In genomic region chr20:33910529-33911327, GRCh38 we compare ENCODE assay signal across 26 cellular contexts.
DNase-seq lines count a peak whose midpoint lies in the region; ATAC-seq and TF ChIP-seq lines count a peak whose summit lies in the region.
"Had no signal": no experiment of that assay in that cellular context is flagged by ENCODE, and none has a peak within 500 bp of the region (broad histone marks: within the 10 kb centered on the region; RNA-seq: fewer than 3 reads in every experiment).

No MANE protein-coding gene starts in this region.

- H3K27ac ChIP-seq in ACC112 (ENCODE audit: low read depth, low read length) (peak overlapping the region; percentile 72), GM23338 (ENCODE audit: low read depth) (no peak overlapping the region), VCaP (peak overlapping the region; percentile 74), neural progenitor cell (peak overlapping the region; percentile 30), neuronal stem cell (replicated peaks; ENCODE audit: low read length) (no peak overlapping the region)
- H3K27ac ChIP-seq: gastrocnemius medialis, prostate gland, skin epidermis, uterus had no signal

- no peak overlapping the region for H3K23ac ChIP-seq in neuronal stem cell (ENCODE audit: low read depth, low read length, poor library complexity)

- H3F3A ChIP-seq in GM23338 (replicated peaks; ENCODE audit: low read depth) (no peaks in the 10 kb centered on the region), neural progenitor cell (ENCODE audit: low read depth) (peaks cover 6% of the 10 kb centered on the region)

- H3K4me3 ChIP-seq in ACC112 (ENCODE audit: low read depth, low read length): no peak overlapping the region
- H3K4me3 ChIP-seq in GM23338: no peak overlapping the region
- H3K4me3 ChIP-seq in neural progenitor cell: no peak overlapping the region
- H3K4me3 ChIP-seq in neuronal stem cell (ENCODE audit: low read length in 2 of 2): no peak overlapping the region
- H3K4me3 ChIP-seq: gastrocnemius medialis, prostate gland, skin epidermis, uterus had no signal

- WGBS in neuronal stem cell (ENCODE audit: extremely low coverage in 2 of 2, insufficient read length in 2 of 2, insufficient replicate concordance in 1 of 2), 2 donors: no CpG with 5 or more reads among the region's 6 CpGs

- H3K36me3 ChIP-seq in ACC112 (ENCODE audit: insufficient read depth, low read length) (no peaks in the 10 kb centered on the region), GM23338 (ENCODE audit: insufficient read depth) (no peaks in the 10 kb centered on the region), neural progenitor cell (no peaks in the 10 kb centered on the region), neuronal stem cell (replicated peaks in 1 of 2; ENCODE audit: control insufficient read depth in 2 of 2, insufficient read depth in 2 of 2, low read length in 2 of 2) (no peaks in the 10 kb centered on the region)
- H3K36me3 ChIP-seq: gastrocnemius medialis, prostate gland, uterus had no signal

- no peaks in the 10 kb centered on the region for H4K20me1 ChIP-seq in GM23338 (replicated peaks; ENCODE audit: insufficient read depth)
- no peaks in the 10 kb centered on the region for H4K20me1 ChIP-seq in neural progenitor cell (ENCODE audit: low read depth)

- H3K9ac ChIP-seq in neural progenitor cell (no peak overlapping the region), neuronal stem cell (ENCODE audit: low read depth, low read length, poor library complexity) (no peak overlapping the region)

- no peak overlapping the region for H3K18ac ChIP-seq in neuronal stem cell (ENCODE audit: low read length)

- H3K4me1 ChIP-seq in ACC112 (ENCODE audit: control insufficient read depth, insufficient read depth, low read length, unreplicated experiment) (peaks cover 22% of the 10 kb centered on the region), GM23338 (ENCODE audit: insufficient read depth) (no peaks in the 10 kb centered on the region), neural progenitor cell (peaks cover 24% of the 10 kb centered on the region), neuronal stem cell (ENCODE audit: control insufficient read depth in 2 of 2, insufficient read depth in 1 of 2, low read depth in 1 of 2, low read length in 2 of 2) (peaks cover 2 to 7% of the 10 kb centered on the region in 2 donors)
- H3K4me1 ChIP-seq: uterus had no signal

- TF ChIP-seq CTCF in GM23338 (conservative IDR thresholded peaks at IDR 0.05; ENCODE audit: low read depth in 2 of 2) (no peak), VCaP (conservative IDR thresholded peaks at IDR 0.05) (no peak), neural progenitor cell (IDR thresholded peaks at IDR 0.05) (no peak)

- no peak overlapping the region for H4K91ac ChIP-seq in neuronal stem cell (ENCODE audit: low read depth, low read length, poor library complexity)

- H3K27me3 ChIP-seq in ACC112 (ENCODE audit: insufficient read depth, low read length): no peaks in the 10 kb centered on the region
- no peaks in the 10 kb centered on the region for H3K27me3 ChIP-seq in GM23338 (ENCODE audit: insufficient read depth)
- no peaks in the 10 kb centered on the region for H3K27me3 ChIP-seq in neural progenitor cell
- H3K27me3 ChIP-seq in neuronal stem cell (ENCODE audit: control insufficient read depth in 3 of 3, insufficient read depth in 3 of 3, low read depth in 1 of 3, low read length in 3 of 3): peaks cover 0 to 13% (median 0%) of the 10 kb centered on the region in 3 experiments
- H3K27me3 ChIP-seq: gastrocnemius medialis, uterus had no signal

- H3K4me3 Mint-ChIP-seq in GM23338 (no peak overlapping the region), neural progenitor cell (no peak overlapping the region)
- H3K4me3 Mint-ChIP-seq: H9; mesothelial cell of epicardium; nephron progenitor cell; stimulated activated naive CD8-positive, alpha-beta T cell treated with anti-CD3 and anti-CD28 coated beads, Interleukin-15, amount 100 ng/mL, for 72 hours had no signal

- H3K27me3 Mint-ChIP-seq in GM23338 (ENCODE audit: insufficient read depth, low read depth, poor library complexity) (peaks cover 2% of the 10 kb centered on the region), neural progenitor cell (ENCODE audit: insufficient read depth, low read depth) (peaks cover 8% of the 10 kb centered on the region)
- H3K27me3 Mint-ChIP-seq: stimulated activated naive CD8-positive, alpha-beta T cell treated with anti-CD3 and anti-CD28 coated beads, Interleukin-15, amount 100 ng/mL, for 72 hours had no signal

- ATAC-seq in GM23338 (no peak), GM18909 (IDR thresholded peaks at IDR 0.05; ENCODE audit: poor library complexity, unreplicated experiment) (no peak)
- ATAC-seq: esophagus mucosa; gastrocnemius medialis; stimulated activated naive CD8-positive, alpha-beta T cell treated with anti-CD3 and anti-CD28 coated beads, Interleukin-15, amount 100 ng/mL, for 72 hours had no signal

- no peaks in the 10 kb centered on the region for H3K9me3 ChIP-seq in neural progenitor cell (ENCODE audit: low read depth)
- no peaks in the 10 kb centered on the region for H3K9me3 ChIP-seq in neuronal stem cell (replicated peaks in 1 of 2; ENCODE audit: control insufficient read depth in 2 of 2, insufficient read depth in 1 of 2, low read depth in 1 of 2, low read length in 2 of 2)
- H3K9me3 ChIP-seq: gastrocnemius medialis, prostate gland, uterus had no signal

- H3K14ac ChIP-seq in neuronal stem cell (ENCODE audit: low read length): no peak overlapping the region

- no peaks in the 10 kb centered on the region for H3K79me2 ChIP-seq in ACC112 (ENCODE audit: control insufficient read depth, insufficient read depth, low read length, unreplicated experiment)
- no peaks in the 10 kb centered on the region for H3K79me2 ChIP-seq in GM23338 (replicated peaks; ENCODE audit: insufficient read depth)
- H3K79me2 ChIP-seq in neural progenitor cell (ENCODE audit: low read depth): no peaks in the 10 kb centered on the region

- no peaks in the 10 kb centered on the region for H3K36me3 Mint-ChIP-seq in GM23338 (ENCODE audit: low read depth)
- H3K36me3 Mint-ChIP-seq in neural progenitor cell: no peaks in the 10 kb centered on the region
- H3K36me3 Mint-ChIP-seq: mesothelial cell of epicardium had no signal

- H4K8ac ChIP-seq in neuronal stem cell (ENCODE audit: low read depth, low read length): no peak overlapping the region

- H3K4me2 ChIP-seq in GM23338: no peak overlapping the region
- peak overlapping the region; percentile 32 for H3K4me2 ChIP-seq in neural progenitor cell
- no peak overlapping the region for H3K4me2 ChIP-seq in neuronal stem cell (ENCODE audit: insufficient read depth, low read length, poor library complexity, severe bottlenecking)

- no peaks in the 10 kb centered on the region for H3K9me2 ChIP-seq in GM23338 (ENCODE audit: insufficient read depth)

- no peak overlapping the region for H2AFZ ChIP-seq in ACC112 (ENCODE audit: low read length, unreplicated experiment)
- peak overlapping the region; percentile 67; the same call in 1 of the 2 replicates for H2AFZ ChIP-seq in GM23338
- H2AFZ ChIP-seq in neural progenitor cell (replicated peaks): no peak overlapping the region
- no peak overlapping the region for H2AFZ ChIP-seq in neuronal stem cell (ENCODE audit: low read length)

- H2AK5ac ChIP-seq in neuronal stem cell (ENCODE audit: low read depth, low read length): no peak overlapping the region

- H3K79me1 ChIP-seq in neuronal stem cell (ENCODE audit: low read depth, low read length): no peaks in the 10 kb centered on the region

- H3K4ac ChIP-seq in neuronal stem cell (ENCODE audit: low read length): no peak overlapping the region

- H3K9me3 Mint-ChIP-seq in GM23338 (no peaks in the 10 kb centered on the region), neural progenitor cell (peaks cover 3% of the 10 kb centered on the region)
- H3K9me3 Mint-ChIP-seq: H9; nephron progenitor cell; stimulated activated naive CD8-positive, alpha-beta T cell treated with anti-CD3 and anti-CD28 coated beads, Interleukin-15, amount 100 ng/mL, for 72 hours had no signal

- H3K4me1 Mint-ChIP-seq in GM23338 (peaks cover 8% of the 10 kb centered on the region; the same call in 2 of the 3 replicates), neural progenitor cell (peaks cover 51% of the 10 kb centered on the region)

- no peak overlapping the region for H2BK5ac ChIP-seq in neuronal stem cell (ENCODE audit: low read length)

- no peak overlapping the region for H2BK15ac ChIP-seq in neuronal stem cell (ENCODE audit: low read length)

- no peak overlapping the region for H3K27ac Mint-ChIP-seq in GM23338
- peak overlapping the region; percentile 10 for H3K27ac Mint-ChIP-seq in neural progenitor cell
- H3K27ac Mint-ChIP-seq: H9; mesothelial cell of epicardium; nephron progenitor cell; stimulated activated naive CD8-positive, alpha-beta T cell treated with anti-CD3 and anti-CD28 coated beads, Interleukin-15, amount 100 ng/mL, for 72 hours had no signal

- H2BK120ac ChIP-seq in neuronal stem cell (ENCODE audit: low read depth, low read length): no peak overlapping the region

- H2BK12ac ChIP-seq in neuronal stem cell (ENCODE audit: low read length): no peak overlapping the region

- no peak for DNase-seq in GM23338 (ENCODE audit: low spot score)
- peak; percentile 30 for DNase-seq in neural progenitor cell (ENCODE audit: low spot score)
- DNase-seq in NCI-H1436 (lab: John Stamatoyannopoulos, UW): no peak
- DNase-seq in neuronal stem cell (ENCODE audit: low spot score): no peak
- DNase-seq in activated CD8-positive, alpha-beta memory T cell treated with anti-CD3 and anti-CD28 coated beads, Interleukin-2, amount 50 U/mL, for 4 hours: no peak
- DNase-seq: activated naive CD4-positive, alpha-beta T cell; amygdala; Calu3; effector CD4-positive, alpha-beta T cell; gastrocnemius medialis; H9; left cardiac atrium; NCI-H1694 treated with DMSO at 0.1 percent for 48 hours; NCI-H526; nephron progenitor cell; SHP77; stimulated activated CD4-positive, alpha-beta T cell treated with anti-CD3 and anti-CD28 coated beads, Interleukin-2, amount 100 ng/mL, for 48 hours; stimulated activated naive CD8-positive, alpha-beta T cell treated with anti-CD3 and anti-CD28 coated beads, Interleukin-15, amount 100 ng/mL, for 72 hours; uterus had no signal

TF ChIP-seq in GM23338, 12 proteins besides CTCF, POLR2A, EP300 and RAD21 (continues in another document):
- no peak for TF ChIP-seq POLR2AphosphoS5 (IDR thresholded peaks at IDR 0.05; ENCODE audit: low read depth)
- no peak for TF ChIP-seq STAT1 (IDR thresholded peaks at IDR 0.05; ENCODE audit: unreplicated experiment)
- TF ChIP-seq EZH2 (IDR thresholded peaks at IDR 0.05; ENCODE audit: low read depth, unreplicated experiment): no peak
- no peak for TF ChIP-seq JUNB (IDR thresholded peaks at IDR 0.05; ENCODE audit: unreplicated experiment)
- TF ChIP-seq ZNF331 (CRISPR knock-in tag; IDR thresholded peaks at IDR 0.05; ENCODE audit: low read depth): no peak
- TF ChIP-seq EZH2phosphoT487 (IDR thresholded peaks at IDR 0.05; ENCODE audit: unreplicated experiment): no peak
- no peak for TF ChIP-seq ZNF114 (CRISPR knock-in tag; IDR thresholded peaks at IDR 0.05)
- no peak for TF ChIP-seq CREB1 (CRISPR knock-in tag; IDR thresholded peaks at IDR 0.05; ENCODE audit: low read depth)
- TF ChIP-seq NANOG (IDR thresholded peaks at IDR 0.05; ENCODE audit: borderline replicate concordance): no peak

Comparison
In these comparisons a context has a peak if more than half of its experiments do, and no peak if none do; other contexts are left out.
1. H3K27ac ChIP-seq: peak in ACC112 (single experiment), VCaP (single experiment) and neural progenitor cell (single experiment); none in GM23338 (single experiment) and neuronal stem cell (single experiment).